26 cellular contexts compared by ENCODE assay signal in the genomic region with DNA sequence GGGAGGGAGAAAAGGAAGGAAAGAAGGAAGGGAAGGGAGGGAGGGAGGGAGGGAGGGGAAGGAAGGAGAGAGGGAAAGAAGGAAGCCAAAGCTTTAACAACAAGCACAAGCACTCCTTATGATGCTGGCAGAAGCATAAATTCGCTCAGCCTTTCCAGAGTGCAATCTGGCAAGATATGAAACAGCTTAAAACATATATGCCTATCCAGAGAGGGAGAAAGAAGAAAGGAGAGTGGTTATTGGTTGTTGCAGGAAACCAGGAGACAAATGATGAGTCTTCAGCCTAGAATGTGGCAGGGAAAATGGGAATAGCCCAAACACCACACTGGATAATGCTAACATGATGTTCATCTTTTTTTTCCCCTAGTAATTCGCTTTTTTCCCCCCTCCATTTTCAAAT.
DNase-seq lines count a peak whose midpoint lies in the region; ATAC-seq and TF ChIP-seq lines count a peak whose summit lies in the region.
"Had no signal": no experiment of that assay in that cellular context is flagged by ENCODE, and none has a peak within 500 bp of the region (broad histone marks: within the 10 kb centered on the region; RNA-seq: fewer than 3 reads in every experiment).

No MANE protein-coding gene starts in this region.

- intact Hi-C loops in Caco-2 (cut with micrococcal nuclease; ENCODE audit: unreplicated experiment) (no loop called here), IMR-90 (cut with micrococcal nuclease) (loop anchor here (5.0 kb wide), 1 partner anchor 36 kb away; no protein-coding TSS in a partner anchor)

- H3K14ac ChIP-seq in IMR-90 (replicated peaks; ENCODE audit: low read depth, low read length), result peak overlapping the region; percentile 72

- H3K9ac ChIP-seq in IMR-90 (ENCODE audit: low read depth, low read length), result no peak overlapping the region
- no peak overlapping the region for H3K9ac ChIP-seq in fibroblast of lung (ENCODE audit: insufficient read depth, low read length)

- BruUV-seq in Caco-2 (replicated peaks; lab: Mats Ljungman, UMichigan) (no TSS peak), IMR-90 (replicated peaks; lab: Mats Ljungman, UMichigan) (no TSS peak)

- in situ Hi-C loops in IMR-90 (cut with MboI; ENCODE audit: low sequenced_read_pairs), result no loop called here

- peaks cover 35% of the 10 kb centered on the region for H3K4me1 ChIP-seq in Caco-2
- H3K4me1 ChIP-seq in IMR-90 (ENCODE audit: control insufficient read depth, insufficient read depth, low read length), result peaks cover 21% of the 10 kb centered on the region
- H3K4me1 ChIP-seq in fibroblast of lung (ENCODE audit: control insufficient read depth, extremely low read depth, insufficient read depth, low read length), result peaks cover 23% of the 10 kb centered on the region
- H3K4me1 ChIP-seq: foreskin keratinocyte had no signal

- H3K36me3 ChIP-seq in Caco-2 (ENCODE audit: control insufficient read depth, insufficient read depth, low read length) (no peaks in the 10 kb centered on the region), IMR-90 (ENCODE audit: control insufficient read depth, insufficient read depth, low read length) (no peaks in the 10 kb centered on the region), fibroblast of lung (ENCODE audit: control insufficient read depth, insufficient read depth, low read length) (no peaks in the 10 kb centered on the region)
- H3K36me3 ChIP-seq: BE2C, left lung, vagina, WERI-Rb-1 had no signal

- no peak overlapping the region for H2AFZ ChIP-seq in IMR-90 (replicated peaks; ENCODE audit: low read length, poor library complexity)
- peak overlapping the region; percentile 66 for H2AFZ ChIP-seq in fibroblast of lung (ENCODE audit: low read length)
- H2AFZ ChIP-seq: GM23338 had no signal

- H4K20me1 ChIP-seq in IMR-90 (ENCODE audit: insufficient read depth, low read length) (no peaks in the 10 kb centered on the region), fibroblast of lung (ENCODE audit: control insufficient read depth, extremely low read depth, insufficient read depth, low read length) (no peaks in the 10 kb centered on the region)

- no peak overlapping the region for H3K4me3 Mint-ChIP-seq in Caco-2 (ENCODE audit: unreplicated experiment)
- H3K4me3 Mint-ChIP-seq: activated naive CD8-positive, alpha-beta T cell treated with anti-CD3 and anti-CD28 coated beads, Interleukin-2, amount 50 U/mL, for 24 hours; GM23338; IgD-negative memory B cell; mesothelial cell of epicardium; nephron progenitor cell; T-helper 2 cell treated with Interferon-gamma antibody and Interleukin-4, amounts not matched to agents 5 μg/mL and 100 μg/mL, for 36 hours had no signal

- H3K56ac ChIP-seq in IMR-90 (ENCODE audit: extremely low read depth, insufficient read depth, low read length), result no peak overlapping the region

- POLR2A ChIA-PET in Caco-2 (lab: Charles Lee), result no interaction called here
- POLR2A ChIA-PET in IMR-90 (lab: Charles Lee; ENCODE audit: unreplicated experiment), result no interaction called here

- peak overlapping the region; percentile 19; the same call in 1 of the 2 replicates for H2BK20ac ChIP-seq in IMR-90 (ENCODE audit: low read depth, low read length)

- no peak overlapping the region for H3K27ac ChIP-seq in IMR-90 (ENCODE audit: insufficient read depth, low read length)
- no peak overlapping the region for H3K27ac ChIP-seq in fibroblast of lung (ENCODE audit: insufficient read depth, low read length)
- H3K27ac ChIP-seq: coronary artery, foreskin keratinocyte, left lung, SK-N-MC, vagina, WERI-Rb-1 had no signal

- H4K5ac ChIP-seq in IMR-90 (ENCODE audit: low read depth, low read length), result peak overlapping the region; percentile 58; the same call in 1 of the 2 replicates

- no peaks in the 10 kb centered on the region for H3K9me3 Mint-ChIP-seq in Caco-2 (ENCODE audit: unreplicated experiment)
- H3K9me3 Mint-ChIP-seq: activated naive CD8-positive, alpha-beta T cell treated with anti-CD3 and anti-CD28 coated beads, Interleukin-2, amount 50 U/mL, for 24 hours; GM23338; IgD-negative memory B cell; mesothelial cell of epicardium; nephron progenitor cell; T-helper 2 cell treated with Interferon-gamma antibody and Interleukin-4, amounts not matched to agents 5 μg/mL and 100 μg/mL, for 36 hours had no signal

- no CpG with 5 or more reads among the region's 2 CpGs for WGBS in IMR-90 (ENCODE audit: extremely low coverage in 2 of 2, insufficient read length in 1 of 2), 2 experiments

- TF ChIP-seq CTCF in Caco-2 (IDR thresholded peaks at IDR 0.05; ENCODE audit: insufficient read depth in 1 of 2, low read depth in 1 of 2, low read length in 1 of 2, severe bottlenecking in 1 of 2, unreplicated experiment in 1 of 2) (no peak), IMR-90 (conservative IDR thresholded peaks at IDR 0.05; ENCODE audit: low read depth, low read length) (no peak), fibroblast of lung (conservative IDR thresholded peaks at IDR 0.05 in 1 of 2, IDR thresholded peaks at IDR 0.05 in 1 of 2; ENCODE audit: low read depth in 1 of 2, low read length in 2 of 2) (no peak)

- no peaks in the 10 kb centered on the region for H3K27me3 Mint-ChIP-seq in Caco-2 (ENCODE audit: insufficient read depth, unreplicated experiment)
- H3K27me3 Mint-ChIP-seq: activated naive CD8-positive, alpha-beta T cell treated with anti-CD3 and anti-CD28 coated beads, Interleukin-2, amount 50 U/mL, for 24 hours had no signal

- H2BK5ac ChIP-seq in IMR-90 (ENCODE audit: low read depth, low read length, poor library complexity, severe bottlenecking), result peak overlapping the region; percentile 29

- peak overlapping the region; percentile 18; the same call in 1 of the 2 replicates for H3K4me2 ChIP-seq in IMR-90 (ENCODE audit: low read depth, low read length)
- no peak overlapping the region for H3K4me2 ChIP-seq in fibroblast of lung (ENCODE audit: extremely low read depth, insufficient read depth, low read length)
- H3K4me2 ChIP-seq: GM23338 had no signal

- H3K9me3 ChIP-seq in Caco-2, result no peaks in the 10 kb centered on the region
- H3K9me3 ChIP-seq in IMR-90 (ENCODE audit: control insufficient read depth, insufficient read depth, low read length), result no peaks in the 10 kb centered on the region
- H3K9me3 ChIP-seq in fibroblast of lung (ENCODE audit: control insufficient read depth, insufficient read depth, low read depth, low read length), result no peaks in the 10 kb centered on the region
- H3K9me3 ChIP-seq: BE2C, left lung, vagina had no signal

- peaks cover 20% of the 10 kb centered on the region for H3K9me1 ChIP-seq in IMR-90 (ENCODE audit: insufficient read depth, low read length)

- H3K27ac Mint-ChIP-seq in Caco-2 (ENCODE audit: unreplicated experiment), result peak overlapping the region; percentile 6
- H3K27ac Mint-ChIP-seq: activated naive CD8-positive, alpha-beta T cell treated with anti-CD3 and anti-CD28 coated beads, Interleukin-2, amount 50 U/mL, for 24 hours; GM23338; IgD-negative memory B cell; mesothelial cell of epicardium; nephron progenitor cell; T-helper 2 cell treated with Interferon-gamma antibody and Interleukin-4, amounts not matched to agents 5 μg/mL and 100 μg/mL, for 36 hours had no signal

- peak overlapping the region; percentile 71 for H3K4ac ChIP-seq in IMR-90 (ENCODE audit: low read depth, low read length)

- H3K4me3 ChIP-seq in Caco-2 (ENCODE audit: low read depth, low read length) (no peak overlapping the region), IMR-90 (ENCODE audit: insufficient read depth, low read depth, low read length) (no peak overlapping the region), fibroblast of lung (replicated peaks in 1 of 4; ENCODE audit: control extremely low read depth in 1 of 4, insufficient read depth in 1 of 4, low read depth in 3 of 4, low read length in 4 of 4) (no peak overlapping the region)
- H3K4me3 ChIP-seq: coronary artery, GM23338, left lung, SK-N-MC, vagina had no signal

- no peak for TF ChIP-seq POLR2A in IMR-90 (IDR thresholded peaks at IDR 0.05; ENCODE audit: low read depth, low read length)

- H3K36me3 Mint-ChIP-seq in Caco-2 (ENCODE audit: insufficient read depth, unreplicated experiment), result no peaks in the 10 kb centered on the region
- H3K36me3 Mint-ChIP-seq: mesothelial cell of epicardium had no signal

- H3K23ac ChIP-seq in IMR-90 (ENCODE audit: low read depth, low read length), result peak overlapping the region; percentile 75

- CTCF ChIA-PET in Caco-2 (lab: Charles Lee) (interaction anchor here (0.8 kb wide), 1 partner anchor 12 kb away, joined by 5 read pairs; no protein-coding TSS in a partner anchor), IMR-90 (lab: Yijun Ruan, JAX) (interaction anchor here (0.5 kb wide), 1 partner anchor 59 kb away, joined by 3 read pairs; no protein-coding TSS in a partner anchor)

- H3K4me1 Mint-ChIP-seq in Caco-2 (ENCODE audit: low read depth, unreplicated experiment), result peaks cover 23% of the 10 kb centered on the region

- H2BK120ac ChIP-seq in IMR-90 (ENCODE audit: low read depth, low read length), result peak overlapping the region; percentile 75

- H3K18ac ChIP-seq in IMR-90 (ENCODE audit: low read depth, low read length), result peak overlapping the region; percentile 45; the same call in 1 of the 2 replicates

- no peak overlapping the region for H2AK9ac ChIP-seq in IMR-90 (replicated peaks; ENCODE audit: low read depth, low read length, poor library complexity)

- ATAC-seq in IMR-90 (ENCODE audit: low read depth) (peak; percentile 59), HG03135 (IDR thresholded peaks at IDR 0.05; ENCODE audit: unreplicated experiment) (no peak)
- ATAC-seq: activated naive CD8-positive, alpha-beta T cell treated with anti-CD3 and anti-CD28 coated beads, Interleukin-2, amount 50 U/mL, for 24 hours; foreskin keratinocyte; GM23338; left lung had no signal

- no peak; the same call in 1 of the 2 replicates for TF ChIP-seq RAD21 in IMR-90 (IDR thresholded peaks at IDR 0.05; ENCODE audit: low read length)

- H2AK5ac ChIP-seq in IMR-90 (ENCODE audit: low read depth, low read length), result 0 out of 2 replicates have a peak overlapping the region, but pooled peaks have one; percentile 5

- no peak overlapping the region for H4K91ac ChIP-seq in IMR-90 (ENCODE audit: insufficient read depth, low read depth, low read length)

- peak overlapping the region in 1 of 2 experiments; percentile 88; a peak in 2 of 4 replicates for H4K8ac ChIP-seq in IMR-90 (ENCODE audit: low read depth in 2 of 2, low read length in 2 of 2)

- dilution Hi-C loops in IMR-90 (cut with HindIII; ENCODE audit: low sequenced_read_pairs, unreplicated experiment), result no loop called here

- no peaks in the 10 kb centered on the region for H3K79me2 ChIP-seq in fibroblast of lung (ENCODE audit: control insufficient read depth, insufficient read depth, low read length)

- no peak for DNase-seq in Caco-2
- peak; percentile 74 for DNase-seq in IMR-90
- DNase-seq in fibroblast of lung (ENCODE audit: low read depth in 2 of 2), result peak; percentile 49 to 58
- DNase-seq in superior temporal gyrus (ENCODE audit: extremely low spot score), result peak; percentile 10
- DNase-seq in D341Med (ENCODE audit: low spot score), result no peak
- DNase-seq in cortex of kidney (lab: John Stamatoyannopoulos, UW), result no peak
- DNase-seq: activated effector memory CD4-positive, alpha-beta T cell treated with Interleukin-2 at 50 U/mL for 16 hours; activated naive CD8-positive, alpha-beta T cell treated with anti-CD3 and anti-CD28 coated beads, Interleukin-2, amount 50 U/mL, for 24 hours; BE2C; Calu3; foreskin keratinocyte; left lung; NCI-H2171 treated with DMSO at 0.1 percent for 48 hours; NCI-H526 treated with DMSO at 0.1 percent for 48 hours; nephron progenitor cell; posterior cingulate gyrus; RPMI8226; WERI-Rb-1 had no signal

- H3K27me3 ChIP-seq in Caco-2 (replicated peaks; ENCODE audit: control insufficient read depth, insufficient read depth, low read length), result no peaks in the 10 kb centered on the region
- H3K27me3 ChIP-seq in IMR-90 (ENCODE audit: control insufficient read depth, insufficient read depth, low read length), result no peaks in the 10 kb centered on the region
- no peaks in the 10 kb centered on the region for H3K27me3 ChIP-seq in fibroblast of lung (ENCODE audit: control insufficient read depth, insufficient read depth, low read length)
- H3K27me3 ChIP-seq: BE2C, foreskin keratinocyte, left lung, vagina had no signal

- H2BK15ac ChIP-seq in IMR-90 (ENCODE audit: low read depth, low read length), result no peak overlapping the region

- peaks cover 0 to 6% of the 10 kb centered on the region in 2 experiments; a peak in 1 of 4 replicates for H3K79me1 ChIP-seq in IMR-90 (ENCODE audit: low read depth in 1 of 2, low read length in 2 of 2)

Comparison
In these comparisons a context has a peak if more than half of its experiments do, and no peak if none do; other contexts are left out.
1. DNase-seq: peak in IMR-90 (single experiment), fibroblast of lung (2 of 2) and superior temporal gyrus (single experiment); none in Caco-2 (0 of 2), D341Med (single experiment) and cortex of kidney (single experiment).